Comparison of ENCODE assay signal across 1 cellular context in the genomic region with DNA sequence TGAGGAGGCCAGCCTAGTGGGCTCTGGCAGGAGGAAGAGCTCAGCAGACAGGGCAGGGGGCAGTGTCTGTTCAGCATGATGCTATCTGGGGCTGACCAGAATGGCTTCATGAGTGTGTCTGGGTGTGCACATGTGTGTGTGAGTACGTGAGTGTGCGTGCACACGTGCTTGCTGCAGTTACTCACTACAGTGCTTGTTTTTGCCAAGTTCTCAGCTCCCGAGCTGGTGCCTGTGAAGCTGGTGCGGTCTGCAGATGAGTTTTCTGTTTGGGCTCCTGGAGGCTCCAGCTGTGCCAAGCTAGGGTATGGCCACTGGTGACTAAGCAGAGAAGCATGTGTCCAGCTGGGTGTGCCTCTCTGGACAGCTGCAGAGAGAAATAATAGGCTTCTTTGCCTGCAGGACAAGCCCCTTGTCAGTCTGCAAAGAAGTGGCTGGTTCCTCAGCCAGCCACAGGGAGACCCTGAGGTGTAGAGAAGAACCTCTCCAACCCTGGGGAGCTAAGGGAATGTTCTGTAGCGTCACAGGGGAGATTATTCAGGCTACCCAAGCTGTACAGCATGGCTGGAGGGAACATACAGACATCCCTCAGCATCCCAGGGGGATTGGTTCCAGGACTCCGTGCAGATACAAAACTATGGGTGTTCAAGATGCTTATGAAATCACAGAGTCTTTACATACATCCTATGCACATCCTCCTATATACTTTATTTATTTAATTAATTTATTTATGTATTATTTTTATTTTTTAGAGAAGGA.
TF ChIP-seq lines count a peak whose summit lies in the region.

No MANE protein-coding gene starts in this region.

TF ChIP-seq in SK-N-SH, 30 proteins besides CTCF, POLR2A, EP300 and RAD21 (continued from another document):
- no peak for TF ChIP-seq FOXJ3 (CRISPR knock-in tag; IDR thresholded peaks at IDR 0.05)
- no peak for TF ChIP-seq RXRA (IDR thresholded peaks at IDR 0.05; ENCODE audit: borderline replicate concordance, low read depth)
- peak; percentile 77 for TF ChIP-seq FOSL2 (IDR thresholded peaks at IDR 0.05; ENCODE audit: borderline replicate concordance, low read depth)
- TF ChIP-seq, protein P1, sequence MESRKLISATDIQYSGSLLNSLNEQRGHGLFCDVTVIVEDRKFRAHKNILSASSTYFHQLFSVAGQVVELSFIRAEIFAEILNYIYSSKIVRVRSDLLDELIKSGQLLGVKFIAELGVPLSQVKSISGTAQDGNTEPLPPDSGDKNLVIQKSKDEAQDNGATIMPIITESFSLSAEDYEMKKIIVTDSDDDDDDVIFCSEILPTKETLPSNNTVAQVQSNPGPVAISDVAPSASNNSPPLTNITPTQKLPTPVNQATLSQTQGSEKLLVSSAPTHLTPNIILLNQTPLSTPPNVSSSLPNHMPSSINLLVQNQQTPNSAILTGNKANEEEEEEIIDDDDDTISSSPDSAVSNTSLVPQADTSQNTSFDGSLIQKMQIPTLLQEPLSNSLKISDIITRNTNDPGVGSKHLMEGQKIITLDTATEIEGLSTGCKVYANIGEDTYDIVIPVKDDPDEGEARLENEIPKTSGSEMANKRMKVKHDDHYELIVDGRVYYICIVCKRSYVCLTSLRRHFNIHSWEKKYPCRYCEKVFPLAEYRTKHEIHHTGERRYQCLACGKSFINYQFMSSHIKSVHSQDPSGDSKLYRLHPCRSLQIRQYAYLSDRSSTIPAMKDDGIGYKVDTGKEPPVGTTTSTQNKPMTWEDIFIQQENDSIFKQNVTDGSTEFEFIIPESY (IDR thresholded peaks at IDR 0.05; ENCODE audit: borderline replicate concordance, low read depth) = no peak
- no peak for TF ChIP-seq ELF1 (IDR thresholded peaks at IDR 0.05)
- TF ChIP-seq TAF1 (IDR thresholded peaks at IDR 0.05; ENCODE audit: borderline replicate concordance, low read depth, low read length) = 0 out of 2 replicates have a peak, but pooled peaks have one; percentile 31
- TF ChIP-seq CHD2 (IDR thresholded peaks at IDR 0.05; ENCODE audit: low read length, partially characterized antibody) = no peak
- TF ChIP-seq, protein P2, sequence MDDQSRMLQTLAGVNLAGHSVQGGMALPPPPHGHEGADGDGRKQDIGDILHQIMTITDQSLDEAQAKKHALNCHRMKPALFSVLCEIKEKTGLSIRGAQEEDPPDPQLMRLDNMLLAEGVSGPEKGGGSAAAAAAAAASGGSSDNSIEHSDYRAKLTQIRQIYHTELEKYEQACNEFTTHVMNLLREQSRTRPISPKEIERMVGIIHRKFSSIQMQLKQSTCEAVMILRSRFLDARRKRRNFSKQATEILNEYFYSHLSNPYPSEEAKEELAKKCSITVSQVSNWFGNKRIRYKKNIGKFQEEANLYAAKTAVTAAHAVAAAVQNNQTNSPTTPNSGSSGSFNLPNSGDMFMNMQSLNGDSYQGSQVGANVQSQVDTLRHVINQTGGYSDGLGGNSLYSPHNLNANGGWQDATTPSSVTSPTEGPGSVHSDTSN (IDR thresholded peaks at IDR 0.05) = peak; percentile 62
- peak; percentile 69; the same call in 1 of the 2 replicates for TF ChIP-seq SIN3A (IDR thresholded peaks at IDR 0.05; ENCODE audit: borderline replicate concordance, low read depth, low read length)
- no peak for TF ChIP-seq MXI1 (IDR thresholded peaks at IDR 0.05; ENCODE audit: low read depth, low read length)
- TF ChIP-seq, protein P3, sequence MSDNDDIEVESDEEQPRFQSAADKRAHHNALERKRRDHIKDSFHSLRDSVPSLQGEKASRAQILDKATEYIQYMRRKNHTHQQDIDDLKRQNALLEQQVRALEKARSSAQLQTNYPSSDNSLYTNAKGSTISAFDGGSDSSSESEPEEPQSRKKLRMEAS (IDR thresholded peaks at IDR 0.05; ENCODE audit: low read depth) = peak; percentile 31; the same call in 1 of the 2 replicates
- TF ChIP-seq, protein P4, sequence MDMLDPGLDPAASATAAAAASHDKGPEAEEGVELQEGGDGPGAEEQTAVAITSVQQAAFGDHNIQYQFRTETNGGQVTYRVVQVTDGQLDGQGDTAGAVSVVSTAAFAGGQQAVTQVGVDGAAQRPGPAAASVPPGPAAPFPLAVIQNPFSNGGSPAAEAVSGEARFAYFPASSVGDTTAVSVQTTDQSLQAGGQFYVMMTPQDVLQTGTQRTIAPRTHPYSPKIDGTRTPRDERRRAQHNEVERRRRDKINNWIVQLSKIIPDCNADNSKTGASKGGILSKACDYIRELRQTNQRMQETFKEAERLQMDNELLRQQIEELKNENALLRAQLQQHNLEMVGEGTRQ (IDR thresholded peaks at IDR 0.05; ENCODE audit: borderline replicate concordance, low read depth, low read length) = no peak
- TF ChIP-seq FOXM1 (IDR thresholded peaks at IDR 0.05; ENCODE audit: low read depth) = no peak
- TF ChIP-seq NRF1 (IDR thresholded peaks at IDR 0.05; ENCODE audit: low read depth, low read length) = no peak
